11 cellular contexts compared by ENCODE assay signal in genomic region chr20:37543828-37544227, GRCh38. TPM values are rescaled to one million over a fixed set of nuclear protein-coding genes. Genes with fewer than 3 reads are reported as not detected.
A peak's percentile ranks its signal among the peaks of the same experiment; 100 is the strongest.
DNase-seq lines count a peak whose midpoint lies in the region; ATAC-seq and TF ChIP-seq lines count a peak whose summit lies in the region.
"Had no signal": no experiment of that assay in that cellular context is flagged by ENCODE, and none has a peak within 500 bp of the region (broad histone marks: within the 10 kb centered on the region; RNA-seq: fewer than 3 reads in every experiment).

No MANE protein-coding gene starts in this region.

- no peak overlapping the region for H3K27ac Mint-ChIP-seq in activated CD4-positive, alpha-beta T cell treated with anti-CD3 and anti-CD28 coated beads, Interleukin-2, amount 10 ng/mL, durations not matched to agents 24 days and 14 days

- peak; percentile 10 for DNase-seq in ACHN
- peak; percentile 63 for DNase-seq in RWPE1 (ENCODE audit: low spot score)
- DNase-seq in fibroblast of gingiva (ENCODE audit: low read depth): peak; percentile 50
- DNase-seq in NCI-H146 treated with DMSO at 0.1 percent for 48 hours (lab: John Stamatoyannopoulos, UW; ENCODE audit: unreplicated experiment): no peak
- DNase-seq in NCI-H146 (lab: John Stamatoyannopoulos, UW): no peak
- DNase-seq in activated CD4-positive, alpha-beta T cell treated with anti-CD3 and anti-CD28 coated beads, Interleukin-2, amount 10 ng/mL, durations not matched to agents 24 days and 14 days: no peak
- DNase-seq: stimulated activated naive CD4-positive, alpha-beta T cell had no signal

- H3K9me3 Mint-ChIP-seq in activated CD4-positive, alpha-beta T cell treated with anti-CD3 and anti-CD28 coated beads, Interleukin-2, amount 10 ng/mL, durations not matched to agents 24 days and 14 days: no peaks in the 10 kb centered on the region

- H3K27ac ChIP-seq in RWPE1: no peak overlapping the region
- H3K27ac ChIP-seq: parathyroid adenoma had no signal

- peaks cover 10% of the 10 kb centered on the region for H3K27me3 Mint-ChIP-seq in activated CD4-positive, alpha-beta T cell treated with anti-CD3 and anti-CD28 coated beads, Interleukin-2, amount 10 ng/mL, durations not matched to agents 24 days and 14 days

- TF ChIP-seq CTCF in GM12875 (IDR thresholded peaks at IDR 0.05; ENCODE audit: borderline replicate concordance, insufficient read depth, low read depth, low read length) (peak; percentile 18; the same call in 1 of the 2 replicates), RWPE1 (conservative IDR thresholded peaks at IDR 0.05; ENCODE audit: low read depth) (peak; percentile 44)

- no peak overlapping the region for H3K4me3 Mint-ChIP-seq in activated CD4-positive, alpha-beta T cell treated with anti-CD3 and anti-CD28 coated beads, Interleukin-2, amount 10 ng/mL, durations not matched to agents 24 days and 14 days

- H3K4me3 ChIP-seq in GM12875 (ENCODE audit: low read depth, low read length): no peak overlapping the region
- H3K4me3 ChIP-seq: HAP-1 had no signal

- POLR2A ChIA-PET in RWPE1 (lab: Yijun Ruan, JAX; ENCODE audit: low non-redundant PET): no interaction called here

- CTCF ChIA-PET in RWPE1 (lab: Yijun Ruan, JAX): interaction anchor here (0.6 to 1.0 kb wide), 5 partner anchors 9 to 679 kb away, joined by 3 read pairs; no protein-coding TSS in a partner anchor

- intact Hi-C loops in activated CD4-positive, alpha-beta T cell treated with anti-CD3 and anti-CD28 coated beads, Interleukin-2, amount 10 ng/mL, durations not matched to agents 24 days and 14 days (cut with micrococcal nuclease): no loop called here

- no peak for ATAC-seq in GM19397 (IDR thresholded peaks at IDR 0.05; ENCODE audit: unreplicated experiment)

- H3K36me3 Mint-ChIP-seq in activated CD4-positive, alpha-beta T cell treated with anti-CD3 and anti-CD28 coated beads, Interleukin-2, amount 10 ng/mL, durations not matched to agents 24 days and 14 days (ENCODE audit: low read depth): no peaks in the 10 kb centered on the region

- in situ Hi-C loops in ACHN (cut with HindIII; ENCODE audit: low pct_ligation_motif_present, low pct_unique_long_range_greater_than_20kb, low sequenced_read_pairs): no loop called here

- no peaks in the 10 kb centered on the region for H3K4me1 Mint-ChIP-seq in activated CD4-positive, alpha-beta T cell treated with anti-CD3 and anti-CD28 coated beads, Interleukin-2, amount 10 ng/mL, durations not matched to agents 24 days and 14 days

RNA-seq across cellular contexts. Expression of gene BLCAP, which starts 16.2 kb away (rescaled TPM):
- 31.7 and 31.9 TPM in 2 replicates for total RNA-seq in activated CD4-positive, alpha-beta T cell treated with anti-CD3 and anti-CD28 coated beads, Interleukin-2, amount 10 ng/mL, durations not matched to agents 24 days and 14 days

RNA-seq across cellular contexts. Expression of gene NNAT, which starts 22.8 kb away (rescaled TPM):
- 0.16 TPM in 1 of 2 replicates, not detected in the other for total RNA-seq in activated CD4-positive, alpha-beta T cell treated with anti-CD3 and anti-CD28 coated beads, Interleukin-2, amount 10 ng/mL, durations not matched to agents 24 days and 14 days

Comparison
In these comparisons a context has a peak if more than half of its experiments do, and no peak if none do; other contexts are left out.
1. DNase-seq: peak in ACHN (single experiment), RWPE1 (single experiment) and fibroblast of gingiva (single experiment); none in NCI-H146 treated with DMSO at 0.1 percent for 48 hours (single experiment), NCI-H146 (single experiment) and activated CD4-positive, alpha-beta T cell treated with anti-CD3 and anti-CD28 coated beads, Interleukin-2, amount 10 ng/mL, durations not matched to agents 24 days and 14 days (single experiment).